Comparison of ENCODE assay signal across 18 cellular contexts in genomic region chr5:35338169-35338476, GRCh38.
DNase-seq lines count a peak whose midpoint lies in the region; ATAC-seq and TF ChIP-seq lines count a peak whose summit lies in the region.
"Had no signal": no experiment of that assay in that cellular context is flagged by ENCODE, and none has a peak within 500 bp of the region (broad histone marks: within the 10 kb centered on the region; RNA-seq: fewer than 3 reads in every experiment).

No MANE protein-coding gene starts in this region.

- peak overlapping the region; percentile 27 for H3K9ac ChIP-seq in HUES6 (ENCODE audit: low read length)
- H3K9ac ChIP-seq: BLaER1 treated with 17β-estradiol and CSF1 and Interleukin-3, amounts not matched to agents 10 nM and 100 nM; SK-N-SH had no signal

- H3K4me2 ChIP-seq in hepatocyte: no peak overlapping the region
- H3K4me2 ChIP-seq: BLaER1 treated with 17β-estradiol and CSF1 and Interleukin-3, amounts not matched to agents 10 nM and 100 nM; SK-N-SH had no signal

- H3K27ac Mint-ChIP-seq in mesothelial cell of epicardium: peak overlapping the region; percentile 71
- peak overlapping the region; percentile 85 for H3K27ac Mint-ChIP-seq in type B pancreatic cell
- H3K27ac Mint-ChIP-seq: CD8-positive, alpha-beta T cell had no signal

- H3K4me1 ChIP-seq in HUES6 (ENCODE audit: control insufficient read depth, insufficient read depth, low read length) (peaks cover 37% of the 10 kb centered on the region), hepatocyte (ENCODE audit: insufficient read depth) (peaks cover 6% of the 10 kb centered on the region), gastroesophageal sphincter (no peaks in the 10 kb centered on the region)

- no peak for TF ChIP-seq POLR2A in gastroesophageal sphincter (IDR thresholded peaks at IDR 0.05)

- H3K4me3 Mint-ChIP-seq in mesothelial cell of epicardium (no peak overlapping the region), type B pancreatic cell (peak overlapping the region; percentile 66)
- H3K4me3 Mint-ChIP-seq: CD8-positive, alpha-beta T cell had no signal

- ATAC-seq in gastroesophageal sphincter (no peak), GM18858 (IDR thresholded peaks at IDR 0.05; ENCODE audit: unreplicated experiment) (no peak)
- ATAC-seq: CD8-positive, alpha-beta T cell; HCT116 had no signal

- H3K9me2 ChIP-seq in hepatocyte (replicated peaks; ENCODE audit: insufficient read depth): no peaks in the 10 kb centered on the region
- H3K9me2 ChIP-seq: SK-N-SH had no signal

- H3K27ac ChIP-seq in HUES6 (ENCODE audit: low read depth, low read length) (peak overlapping the region; percentile 95), hepatocyte (peak overlapping the region; percentile 59), gastroesophageal sphincter (no peak overlapping the region)
- H3K27ac ChIP-seq: BLaER1 treated with 17β-estradiol and CSF1 and Interleukin-3, amounts not matched to agents 10 nM and 100 nM had no signal

- H4K20me1 ChIP-seq in hepatocyte (ENCODE audit: insufficient read depth, poor library complexity, severe bottlenecking): no peaks in the 10 kb centered on the region
- H4K20me1 ChIP-seq: BLaER1 treated with 17β-estradiol and CSF1 and Interleukin-3, amounts not matched to agents 10 nM and 100 nM had no signal

- H3K9me3 ChIP-seq in HUES6 (ENCODE audit: control insufficient read depth, insufficient read depth, low read depth, low read length) (peaks cover 12% of the 10 kb centered on the region), hepatocyte (ENCODE audit: low read depth) (peaks cover 5% of the 10 kb centered on the region), gastroesophageal sphincter (peaks cover 0 to 8% (median 0%) of the 10 kb centered on the region in 3 donors)
- H3K9me3 ChIP-seq: BLaER1 treated with 17β-estradiol and CSF1 and Interleukin-3, amounts not matched to agents 10 nM and 100 nM; SK-N-SH had no signal

- H3K27me3 Mint-ChIP-seq in mesothelial cell of epicardium (ENCODE audit: low read depth) (no peaks in the 10 kb centered on the region), type B pancreatic cell (no peaks in the 10 kb centered on the region)

- H3K36me3 Mint-ChIP-seq in mesothelial cell of epicardium: peaks cover 2% of the 10 kb centered on the region
- peaks cover 4% of the 10 kb centered on the region for H3K36me3 Mint-ChIP-seq in type B pancreatic cell
- H3K36me3 Mint-ChIP-seq: CD8-positive, alpha-beta T cell had no signal

- peak overlapping the region; percentile 2; the same call in 1 of the 2 replicates for H3K4me3 ChIP-seq in HUES6 (ENCODE audit: low read depth, low read length)
- H3K4me3 ChIP-seq in hepatocyte: no peak overlapping the region
- H3K4me3 ChIP-seq in gastroesophageal sphincter: no peak overlapping the region
- H3K4me3 ChIP-seq: BLaER1 treated with 17β-estradiol and CSF1 and Interleukin-3, amounts not matched to agents 10 nM and 100 nM had no signal

- peak overlapping the region; percentile 31 for H2AFZ ChIP-seq in hepatocyte

- DNase-seq in hepatocyte (ENCODE audit: low spot score) (no peak), mesothelial cell of epicardium (ENCODE audit: low spot score in 2 of 2, unreplicated experiment in 2 of 2) (no peak), type B pancreatic cell (ENCODE audit: extremely low spot score, unreplicated experiment) (no peak), COR-L47 (lab: John Stamatoyannopoulos, UW) (no peak)
- DNase-seq: CD8-positive, alpha-beta T cell; DMS79; KG1; MV-4-11; NCI-H1694 treated with DMSO at 0.1 percent for 48 hours; NCI-H345; NCI-H524 treated with DMSO at 0.1 percent for 48 hours; SHP77 treated with DMSO at 0.1 percent for 48 hours; SK-N-SH had no signal

- H3K27me3 ChIP-seq in HUES6 (ENCODE audit: control insufficient read depth, insufficient read depth, low read length) (no peaks in the 10 kb centered on the region), hepatocyte (no peaks in the 10 kb centered on the region), gastroesophageal sphincter (no peaks in the 10 kb centered on the region)
- H3K27me3 ChIP-seq: BLaER1 treated with 17β-estradiol and CSF1 and Interleukin-3, amounts not matched to agents 10 nM and 100 nM had no signal

- H3K9me3 Mint-ChIP-seq in mesothelial cell of epicardium (peaks cover 7% of the 10 kb centered on the region), type B pancreatic cell (peaks cover 6% of the 10 kb centered on the region)

- no peak for TF ChIP-seq EP300 in gastroesophageal sphincter (IDR thresholded peaks at IDR 0.05)

- TF ChIP-seq CTCF in hepatocyte (IDR thresholded peaks at IDR 0.05; ENCODE audit: poor library complexity) (no peak), mesothelial cell of epicardium (IDR thresholded peaks at IDR 0.05; ENCODE audit: unreplicated experiment) (no peak), type B pancreatic cell (conservative IDR thresholded peaks at IDR 0.05) (no peak), gastroesophageal sphincter (IDR thresholded peaks at IDR 0.05) (no peak)

- no peaks in the 10 kb centered on the region for H3K79me2 ChIP-seq in hepatocyte

- H3K36me3 ChIP-seq in HUES6 (ENCODE audit: control insufficient read depth, insufficient read depth, low read length) (no peaks in the 10 kb centered on the region), hepatocyte (replicated peaks; ENCODE audit: insufficient read depth, low read depth) (no peaks in the 10 kb centered on the region), gastroesophageal sphincter (no peaks in the 10 kb centered on the region)
- H3K36me3 ChIP-seq: BLaER1 treated with 17β-estradiol and CSF1 and Interleukin-3, amounts not matched to agents 10 nM and 100 nM had no signal

- peaks cover 11% of the 10 kb centered on the region for H3K4me1 Mint-ChIP-seq in mesothelial cell of epicardium
- H3K4me1 Mint-ChIP-seq in type B pancreatic cell (ENCODE audit: unreplicated experiment): no peaks in the 10 kb centered on the region

Comparison
In these comparisons a context has a peak if more than half of its experiments do, and no peak if none do; other contexts are left out.
1. H3K27ac ChIP-seq: peak in HUES6 (single experiment) and hepatocyte (single experiment); none in gastroesophageal sphincter (0 of 4).